ENCODE assay signal across 15 cellular contexts in genomic region chr3:98893740-98894139, GRCh38. TPM values are rescaled to one million over a fixed set of nuclear protein-coding genes. Genes with fewer than 3 reads are reported as not detected.
DNase-seq lines count a peak whose midpoint lies in the region; ATAC-seq, FAIRE-seq and TF ChIP-seq lines count a peak whose summit lies in the region.
"Had no signal": no experiment of that assay in that cellular context is flagged by ENCODE, and none has a peak within 500 bp of the region (broad histone marks: within the 10 kb centered on the region; RNA-seq: fewer than 3 reads in every experiment).

No MANE protein-coding gene starts in this region.

- no peaks in the 10 kb centered on the region for H3K9me2 ChIP-seq in GM23338 (ENCODE audit: insufficient read depth)

- no peak for DNase-seq in GM23338 (ENCODE audit: low spot score)
- peak; percentile 36 to 61 for DNase-seq in SJCRH30
- DNase-seq in fibroblast of lung (ENCODE audit: low read depth in 2 of 2): peak in 1 of 2 donors; percentile 81
- DNase-seq in osteocyte (ENCODE audit: extremely low spot score, unreplicated experiment): no peak
- no peak for DNase-seq in suprapubic skin (ENCODE audit: low spot score in 2 of 2)
- DNase-seq in GM12891 (ENCODE audit: insufficient read length, low spot score): no peak
- DNase-seq: activated CD4-positive, alpha-beta T cell treated with anti-CD3 and anti-CD28 coated beads for 1 hour; activated effector memory CD4-positive, alpha-beta T cell treated with Interleukin-2 at 50 U/mL for 16 hours; Caco-2; colonic mucosa; stimulated activated CD4-positive, alpha-beta T cell treated with anti-CD3 and anti-CD28 coated beads, Interleukin-4, amount 100 ng/mL, for 1 hour had no signal

- H3K27ac ChIP-seq in GM23338 (ENCODE audit: low read depth) (0 out of 2 replicates have a peak overlapping the region, but pooled peaks have one; percentile 3), SJCRH30 (no peak overlapping the region), fibroblast of lung (ENCODE audit: insufficient read depth, low read length) (peak overlapping the region; percentile 24), suprapubic skin (no peak overlapping the region)
- H3K27ac ChIP-seq: colonic mucosa, parathyroid adenoma had no signal

- H3K36me3 Mint-ChIP-seq in GM23338 (ENCODE audit: low read depth) (no peaks in the 10 kb centered on the region), osteocyte (ENCODE audit: unreplicated experiment) (no peaks in the 10 kb centered on the region)

- no peaks in the 10 kb centered on the region for H3K36me3 ChIP-seq in GM23338 (ENCODE audit: insufficient read depth)
- 0 out of 2 replicates have a peak, but pooled peaks cover 2% of the 10 kb centered on the region for H3K36me3 ChIP-seq in SJCRH30
- H3K36me3 ChIP-seq in fibroblast of lung (ENCODE audit: control insufficient read depth, insufficient read depth, low read length): peaks cover 2% of the 10 kb centered on the region
- H3K36me3 ChIP-seq in suprapubic skin: no peaks in the 10 kb centered on the region
- H3K36me3 ChIP-seq: colonic mucosa had no signal

- FAIRE-seq in GM12891 (lab: Jason Lieb, UNC): no peak

- H3K9me3 ChIP-seq in SJCRH30 (replicated peaks): no peaks in the 10 kb centered on the region
- H3K9me3 ChIP-seq in fibroblast of lung (ENCODE audit: control insufficient read depth, insufficient read depth, low read depth, low read length): no peaks in the 10 kb centered on the region
- no peaks in the 10 kb centered on the region for H3K9me3 ChIP-seq in suprapubic skin
- H3K9me3 ChIP-seq: Caco-2, colonic mucosa had no signal

- WGBS in suprapubic skin: 44% methylated on average over 3 of the region's 3 CpGs

- no peak overlapping the region for H3K4me2 ChIP-seq in GM23338
- peak overlapping the region; percentile 75 for H3K4me2 ChIP-seq in fibroblast of lung (ENCODE audit: extremely low read depth, insufficient read depth, low read length)

- TF ChIP-seq CTCF in GM23338 (conservative IDR thresholded peaks at IDR 0.05; ENCODE audit: low read depth in 2 of 2) (no peak), fibroblast of lung (conservative IDR thresholded peaks at IDR 0.05 in 1 of 2, IDR thresholded peaks at IDR 0.05 in 1 of 2; ENCODE audit: low read depth in 1 of 2, low read length in 2 of 2) (no peak), osteocyte (IDR thresholded peaks at IDR 0.05) (no peak), suprapubic skin (IDR thresholded peaks at IDR 0.05) (no peak)

- H3F3A ChIP-seq in GM23338 (replicated peaks; ENCODE audit: low read depth): no peaks in the 10 kb centered on the region

- TF ChIP-seq EP300 in suprapubic skin (IDR thresholded peaks at IDR 0.05): no peak

- H4K20me1 ChIP-seq in GM23338 (replicated peaks; ENCODE audit: insufficient read depth): peaks cover 12% of the 10 kb centered on the region
- peaks cover 3% of the 10 kb centered on the region for H4K20me1 ChIP-seq in fibroblast of lung (ENCODE audit: control insufficient read depth, extremely low read depth, insufficient read depth, low read length)

- peak; percentile 26; the same call in 2 of the 3 replicates for ATAC-seq in GM23338
- ATAC-seq in GM21529 (IDR thresholded peaks at IDR 0.05; ENCODE audit: unreplicated experiment): no peak
- no peak for ATAC-seq in GM18870 (IDR thresholded peaks at IDR 0.05; ENCODE audit: unreplicated experiment)

- H3K4me3 Mint-ChIP-seq in GM23338 (no peak overlapping the region; the same call in 2 of the 3 replicates), osteocyte (ENCODE audit: unreplicated experiment) (no peak overlapping the region)
- H3K4me3 Mint-ChIP-seq: stimulated activated naive CD8-positive, alpha-beta T cell treated with anti-CD3 and anti-CD28 coated beads, Interleukin-15, Interleukin-2, amounts not matched to agents 100 ng/mL and 50 ng/mL, for 24 hours had no signal

- TF ChIP-seq POLR2A in suprapubic skin (IDR thresholded peaks at IDR 0.05) (no peak), GM12891 (IDR thresholded peaks at IDR 0.05; ENCODE audit: low read depth, low read length) (no peak)

- H3K9me3 Mint-ChIP-seq in GM23338 (no peaks in the 10 kb centered on the region), osteocyte (ENCODE audit: unreplicated experiment) (no peaks in the 10 kb centered on the region)
- H3K9me3 Mint-ChIP-seq: stimulated activated naive CD8-positive, alpha-beta T cell treated with anti-CD3 and anti-CD28 coated beads, Interleukin-15, Interleukin-2, amounts not matched to agents 100 ng/mL and 50 ng/mL, for 24 hours had no signal

- no peak overlapping the region for H3K4me3 ChIP-seq in GM23338
- H3K4me3 ChIP-seq in SJCRH30: no peak overlapping the region
- peak overlapping the region in 1 of 4 experiments; percentile 2 for H3K4me3 ChIP-seq in fibroblast of lung (replicated peaks in 1 of 4; ENCODE audit: control extremely low read depth in 1 of 4, insufficient read depth in 1 of 4, low read depth in 3 of 4, low read length in 4 of 4)
- no peak overlapping the region for H3K4me3 ChIP-seq in suprapubic skin
- H3K4me3 ChIP-seq: colonic mucosa had no signal

- H3K4me1 ChIP-seq in GM23338 (ENCODE audit: insufficient read depth) (peaks cover 61% of the 10 kb centered on the region), SJCRH30 (peaks cover 14% of the 10 kb centered on the region), fibroblast of lung (ENCODE audit: control insufficient read depth, extremely low read depth, insufficient read depth, low read length) (peaks cover 33% of the 10 kb centered on the region), suprapubic skin (peaks cover 17% of the 10 kb centered on the region)
- H3K4me1 ChIP-seq: colonic mucosa had no signal

- H3K4me1 Mint-ChIP-seq in GM23338: peaks cover 30% of the 10 kb centered on the region
- peaks cover 50% of the 10 kb centered on the region for H3K4me1 Mint-ChIP-seq in osteocyte (ENCODE audit: unreplicated experiment)

- H3K27me3 ChIP-seq in GM23338 (ENCODE audit: insufficient read depth) (no peaks in the 10 kb centered on the region), SJCRH30 (no peaks in the 10 kb centered on the region), fibroblast of lung (ENCODE audit: control insufficient read depth, insufficient read depth, low read length) (no peaks in the 10 kb centered on the region), suprapubic skin (no peaks in the 10 kb centered on the region)
- H3K27me3 ChIP-seq: colonic mucosa had no signal

- H3K79me2 ChIP-seq in GM23338 (replicated peaks; ENCODE audit: insufficient read depth) (peaks cover 100% of the 10 kb centered on the region), fibroblast of lung (ENCODE audit: control insufficient read depth, insufficient read depth, low read length) (peaks cover 100% of the 10 kb centered on the region)

- H2AFZ ChIP-seq in GM23338 (no peak overlapping the region), fibroblast of lung (ENCODE audit: low read length) (no peak overlapping the region)
- H2AFZ ChIP-seq: parathyroid adenoma had no signal

- no peak overlapping the region; the same call in 1 of the 2 replicates for H3K27ac Mint-ChIP-seq in GM23338
- peak overlapping the region; percentile 11 for H3K27ac Mint-ChIP-seq in osteocyte (ENCODE audit: unreplicated experiment)
- H3K27ac Mint-ChIP-seq: stimulated activated naive CD8-positive, alpha-beta T cell treated with anti-CD3 and anti-CD28 coated beads, Interleukin-15, Interleukin-2, amounts not matched to agents 100 ng/mL and 50 ng/mL, for 24 hours had no signal

- no peak overlapping the region for H3K9ac ChIP-seq in fibroblast of lung (ENCODE audit: insufficient read depth, low read length)
- H3K9ac ChIP-seq: parathyroid adenoma had no signal

- no peaks in the 10 kb centered on the region for H3K27me3 Mint-ChIP-seq in GM23338 (ENCODE audit: insufficient read depth, low read depth, poor library complexity)
- H3K27me3 Mint-ChIP-seq in osteocyte (ENCODE audit: unreplicated experiment): no peaks in the 10 kb centered on the region
- H3K27me3 Mint-ChIP-seq: stimulated activated naive CD8-positive, alpha-beta T cell treated with anti-CD3 and anti-CD28 coated beads, Interleukin-15, Interleukin-2, amounts not matched to agents 100 ng/mL and 50 ng/mL, for 24 hours had no signal

TF ChIP-seq in GM23338, 12 proteins besides CTCF, POLR2A, EP300 and RAD21:
- TF ChIP-seq NANOG (IDR thresholded peaks at IDR 0.05; ENCODE audit: borderline replicate concordance): no peak

TF ChIP-seq in GM12891, 5 proteins besides CTCF, POLR2A, EP300 and RAD21:
- TF ChIP-seq POLR2AphosphoS5 (IDR thresholded peaks at IDR 0.05; ENCODE audit: low read depth, low read length): no peak
- no peak for TF ChIP-seq TAF1 (IDR thresholded peaks at IDR 0.05; ENCODE audit: low read depth, low read length)
- no peak for TF ChIP-seq POU2F2 (IDR thresholded peaks at IDR 0.05; ENCODE audit: low read depth, low read length)
- TF ChIP-seq SPI1 (IDR thresholded peaks at IDR 0.05; ENCODE audit: low read depth, low read length): no peak
- no peak for TF ChIP-seq PAX5 (IDR thresholded peaks at IDR 0.05; ENCODE audit: insufficient read depth, low read length, severe bottlenecking)

RNA-seq across cellular contexts. Expression of gene DCBLD2, which starts 7.8 kb away (rescaled TPM):
- 69.7 and 75.4 TPM in 2 replicates for total RNA-seq in GM23338 (2014; rRNA removed; shearing (Covaris generic))
- polyA plus RNA-seq in GM23338 (2016; fragmentation: Nextera tagmentation; extraction: Ambion mirVana): 24.0 and 25.9 TPM in 2 replicates
- 56.6 and 61.3 TPM in 2 replicates for total RNA-seq in SJCRH30 (2014; rRNA removed; shearing (Covaris generic))
- 69.9 and 98.1 TPM in 2 replicates for total RNA-seq in fibroblast of lung
- 195 and 197 TPM in 2 replicates for polyA plus RNA-seq in fibroblast of lung
- polyA plus RNA-seq in fibroblast of lung (2012): 69.3 and 83.6 TPM in 2 replicates
- polyA minus RNA-seq in fibroblast of lung (ENCODE audit: low replicate concordance): 43.5 and 86.6 TPM in 2 replicates
- 83.2 and 85.5 TPM in 2 replicates for total RNA-seq in osteocyte
- total RNA-seq in suprapubic skin: 10 to 100 TPM in 3 of 4 donors, 1 to 10 TPM in 1; 9.8 to 23.7 (median 19.0) TPM
- 1.0 TPM for polyA plus RNA-seq in GM12891 (2012; ENCODE audit: low read depth, missing spikeins)

Comparison
In these comparisons a context has a peak if more than half of its experiments do, and no peak if none do; other contexts are left out.
1. DNase-seq: peak in SJCRH30 (2 of 2); none in GM23338 (single experiment), osteocyte (single experiment), suprapubic skin (0 of 2) and GM12891 (single experiment).
2. H3K27ac ChIP-seq: peak in GM23338 (single experiment) and fibroblast of lung (single experiment); none in SJCRH30 (single experiment) and suprapubic skin (single experiment).